In the genomic region with DNA sequence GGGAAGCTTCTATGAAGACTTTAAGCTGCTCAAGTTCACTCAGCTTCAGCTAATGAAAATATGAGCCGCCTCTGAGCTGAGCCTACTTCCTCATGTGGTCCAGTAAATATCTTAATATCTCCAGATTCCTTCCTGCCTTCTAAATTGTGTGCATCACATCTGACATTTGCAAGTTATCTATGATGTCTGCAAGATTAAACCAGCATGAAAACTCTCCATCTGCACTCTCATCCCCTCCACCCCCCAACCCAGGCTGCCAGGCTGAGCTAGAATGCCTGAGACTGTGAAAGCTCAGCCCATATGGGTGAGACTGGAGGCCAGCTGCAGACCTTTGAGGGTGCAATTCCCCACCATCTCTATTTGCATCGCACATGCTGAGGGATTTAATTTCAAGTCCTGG, we compare ENCODE assay signal across 28 cellular contexts.
"Had no signal": no experiment of that assay in that cellular context is flagged by ENCODE, and none has a peak within 500 bp of the region (broad histone marks: within the 10 kb centered on the region; RNA-seq: fewer than 3 reads in every experiment).

No MANE protein-coding gene starts in this region.

- H3K4me2 ChIP-seq: PC-9 had no signal

- H3K4me3 ChIP-seq: PC-9 had no signal

- H2AFZ ChIP-seq: PC-9 had no signal

- DNase-seq: activated CD4-positive, alpha-beta T cell treated with anti-CD3 and anti-CD28 coated beads, Interleukin-2, amount 10 ng/mL, durations not matched to agents 24 days and 14 days; activated CD4-positive, alpha-beta T cell treated with anti-CD3 and anti-CD28 coated beads, Interleukin-2, amount 50 U/mL, for 4 hours; activated CD8-positive, alpha-beta T cell treated with anti-CD3 and anti-CD28 coated beads for 36 hours; activated effector memory CD4-positive, alpha-beta T cell treated with anti-CD3 and anti-CD28 coated beads, Interleukin-2, amount 50 U/mL, for 16 hours; activated naive CD4-positive, alpha-beta T cell; activated naive CD4-positive, alpha-beta T cell treated with anti-CD3 and anti-CD28 coated beads, Interleukin-2, amount 50 U/mL, for 16 hours; activated naive CD8-positive, alpha-beta T cell treated with anti-CD3 and anti-CD28 coated beads for 36 hours; activated T-cell treated with anti-CD3 and anti-CD28 coated beads, Interleukin-2, amount 50 U/mL, for 1 hour; activated T-cell treated with anti-CD3 and anti-CD28 coated beads, Interleukin-2, amount 50 U/mL, for 72 hours; amniotic stem cell; aorta; brain microvascular endothelial cell; central memory CD4-positive, alpha-beta T cell; Karpas-422; KBM-7; NCI-H1048; NCI-H1105 treated with DMSO at 0.1 percent for 48 hours; NCI-H1436; NCI-H1694; NCI-H1930; NCI-H2081 treated with DMSO at 0.1 percent for 48 hours; NCI-H345; NCI-H526 treated with DMSO at 0.1 percent for 48 hours; NCI-H774; PC-9; SIG-M5; T1000 had no signal

- H3K27me3 ChIP-seq: brain microvascular endothelial cell had no signal

- H3K36me3 ChIP-seq: brain microvascular endothelial cell had no signal

- H3K27ac ChIP-seq: brain microvascular endothelial cell, PC-9, RWPE1 had no signal
